In the genomic region with DNA sequence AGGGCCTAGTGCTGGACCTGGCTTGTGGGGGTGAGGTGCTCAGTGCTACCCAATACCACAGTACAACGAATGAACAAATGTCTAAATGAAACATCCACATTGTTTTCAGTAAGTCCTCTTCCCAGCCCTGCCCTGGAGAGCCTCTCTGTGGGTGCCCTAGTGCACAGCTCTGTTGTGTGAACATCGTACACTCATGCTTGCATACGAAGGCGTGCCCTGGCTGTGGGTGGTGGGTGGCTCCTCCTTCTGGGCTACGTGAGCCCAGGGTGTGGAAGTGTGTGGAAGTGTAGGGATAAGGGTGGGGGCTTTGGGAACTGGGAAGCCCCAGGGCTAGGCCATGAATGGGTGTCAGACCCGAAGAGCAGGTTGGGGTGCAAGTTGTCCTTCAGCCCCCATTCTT, we compare ENCODE assay signal across 8 cellular contexts. TPM values are rescaled to one million over a fixed set of nuclear protein-coding genes. Genes with fewer than 3 reads are reported as not detected.
DNase-seq lines count a peak whose midpoint lies in the region; ATAC-seq and TF ChIP-seq lines count a peak whose summit lies in the region.

No MANE protein-coding gene starts in this region.

- no peaks in the 10 kb centered on the region for H3K27me3 Mint-ChIP-seq in activated CD8-positive, alpha-beta T cell treated with anti-CD3 and anti-CD28 coated beads, Interleukin-2, amount 10 ng/mL, durations not matched to agents 7 days and 5 days (ENCODE audit: low read depth)
- peaks cover 0 to 2% (median 0%) of the 10 kb centered on the region in 3 donors for H3K27me3 Mint-ChIP-seq in immature natural killer cell (ENCODE audit: low read depth in 3 of 3)
- no peaks in the 10 kb centered on the region for H3K27me3 Mint-ChIP-seq in stimulated activated memory B cell treated with anti-CD40 and anti-IgM and Interleukin-4, amounts not matched to agents 10 μg/mL and 1 μg/mL and 100 μg/mL, for 72 hours

- no peak overlapping the region for H3K9ac ChIP-seq in SK-N-SH

- TF ChIP-seq RAD21 in SK-N-SH (IDR thresholded peaks at IDR 0.05; ENCODE audit: low read length), result no peak

- H3K9me2 ChIP-seq in SK-N-SH, result no peaks in the 10 kb centered on the region

- H3K4me3 ChIP-seq in SK-N-SH (ENCODE audit: low read depth in 2 of 2, low read length in 1 of 2), result no peak overlapping the region

- H3K4me1 Mint-ChIP-seq in activated CD8-positive, alpha-beta T cell treated with anti-CD3 and anti-CD28 coated beads, Interleukin-2, amount 10 ng/mL, durations not matched to agents 7 days and 5 days (ENCODE audit: low read depth), result peaks cover 30% of the 10 kb centered on the region
- H3K4me1 Mint-ChIP-seq in immature natural killer cell, result peaks cover 5 to 14% of the 10 kb centered on the region in 2 donors
- H3K4me1 Mint-ChIP-seq in stimulated activated memory B cell treated with anti-CD40 and anti-IgM and Interleukin-4, amounts not matched to agents 10 μg/mL and 1 μg/mL and 100 μg/mL, for 72 hours, result peaks cover 7% of the 10 kb centered on the region

- H3K4me2 ChIP-seq in SK-N-SH, result no peak overlapping the region

- CTCF ChIA-PET in activated CD8-positive, alpha-beta T cell treated with anti-CD3 and anti-CD28 coated beads, Interleukin-2, amount 10 ng/mL, durations not matched to agents 7 days and 5 days (lab: Charles Lee), result interaction anchor here (1.4 to 2.0 kb wide), 2 partner anchors 28 to 100 kb away, joined by 5 to 8 read pairs; a partner anchor contains a TSS
- CTCF ChIA-PET in GM10248 (lab: Yijun Ruan, JAX), result interaction anchor here (1.6 to 5.3 kb wide), 3 partner anchors 14 to 156 kb away, joined by 4 to 46 read pairs (median 6); no protein-coding TSS in a partner anchor
- CTCF ChIA-PET in SK-N-SH (lab: Yijun Ruan, JAX), result interaction anchor here (1.3 to 1.4 kb wide), 3 partner anchors 10 to 25 kb away, joined by 3 to 4 read pairs (median 3); no protein-coding TSS in a partner anchor

- peak overlapping the region; percentile 80 for H3K27ac Mint-ChIP-seq in activated CD8-positive, alpha-beta T cell treated with anti-CD3 and anti-CD28 coated beads, Interleukin-2, amount 10 ng/mL, durations not matched to agents 7 days and 5 days
- H3K27ac Mint-ChIP-seq in immature natural killer cell, result peak overlapping the region; percentile 76 to 93 (median 89)
- peak overlapping the region; percentile 91 for H3K27ac Mint-ChIP-seq in stimulated activated memory B cell treated with anti-CD40 and anti-IgM and Interleukin-4, amounts not matched to agents 10 μg/mL and 1 μg/mL and 100 μg/mL, for 72 hours

- WGBS in SK-N-SH (ENCODE audit: low lambda C conversion rate), result 75% methylated on average over 6 of the region's 6 CpGs

- peak overlapping the region; percentile 86 for H3K4me3 Mint-ChIP-seq in activated CD8-positive, alpha-beta T cell treated with anti-CD3 and anti-CD28 coated beads, Interleukin-2, amount 10 ng/mL, durations not matched to agents 7 days and 5 days
- H3K4me3 Mint-ChIP-seq in immature natural killer cell, result peak overlapping the region in 4 of 5 donors; percentile 81 to 88 (median 83)
- peak overlapping the region; percentile 93 for H3K4me3 Mint-ChIP-seq in stimulated activated memory B cell treated with anti-CD40 and anti-IgM and Interleukin-4, amounts not matched to agents 10 μg/mL and 1 μg/mL and 100 μg/mL, for 72 hours

- H3K36me3 ChIP-seq in SK-N-SH (replicated peaks in 1 of 2; ENCODE audit: control insufficient read depth in 1 of 2, insufficient read depth in 2 of 2, low read length in 1 of 2), result no peaks in the 10 kb centered on the region

- H2AFZ ChIP-seq in SK-N-SH (ENCODE audit: low read depth), result no peak overlapping the region

- no peaks in the 10 kb centered on the region for H3K9me3 ChIP-seq in SK-N-SH

- no peak for TF ChIP-seq EP300 in SK-N-SH (IDR thresholded peaks at IDR 0.05; ENCODE audit: borderline replicate concordance in 1 of 2, low read depth in 1 of 2, low read length in 1 of 2)

- peaks cover 5 to 8% of the 10 kb centered on the region in 2 experiments; a peak in 2 of 4 replicates for H3K4me1 ChIP-seq in SK-N-SH (ENCODE audit: control insufficient read depth in 1 of 2, insufficient read depth in 2 of 2, low read depth in 1 of 2, low read length in 1 of 2)

- peaks cover 12% of the 10 kb centered on the region for H3F3A ChIP-seq in SK-N-SH (replicated peaks; ENCODE audit: insufficient read depth)

- H3K27ac ChIP-seq in SK-N-SH (ENCODE audit: low read depth in 2 of 2, low read length in 1 of 2), result no peak overlapping the region

- ATAC-seq in activated CD8-positive, alpha-beta T cell treated with anti-CD3 and anti-CD28 coated beads, Interleukin-2, amount 10 ng/mL, durations not matched to agents 7 days and 5 days, result no peak
- no peak for ATAC-seq in stimulated activated memory B cell treated with anti-CD40 and anti-IgM and Interleukin-4, amounts not matched to agents 10 μg/mL and 1 μg/mL and 100 μg/mL, for 72 hours

- H3K79me2 ChIP-seq in SK-N-SH (ENCODE audit: insufficient read depth), result no peaks in the 10 kb centered on the region

- no peaks in the 10 kb centered on the region for H3K9me3 Mint-ChIP-seq in activated CD8-positive, alpha-beta T cell treated with anti-CD3 and anti-CD28 coated beads, Interleukin-2, amount 10 ng/mL, durations not matched to agents 7 days and 5 days (ENCODE audit: insufficient read depth)
- no peaks in the 10 kb centered on the region for H3K9me3 Mint-ChIP-seq in immature natural killer cell
- H3K9me3 Mint-ChIP-seq in stimulated activated memory B cell treated with anti-CD40 and anti-IgM and Interleukin-4, amounts not matched to agents 10 μg/mL and 1 μg/mL and 100 μg/mL, for 72 hours, result no peaks in the 10 kb centered on the region

- TF ChIP-seq CTCF in GM10248 (IDR thresholded peaks at IDR 0.05; ENCODE audit: control extremely low read depth, extremely low read depth, low read depth, missing control alignments), result no peak
- no peak for TF ChIP-seq CTCF in SK-N-SH (IDR thresholded peaks at IDR 0.05)

- no peaks in the 10 kb centered on the region for H4K20me1 ChIP-seq in SK-N-SH (ENCODE audit: insufficient read depth)

- no peaks in the 10 kb centered on the region for H3K36me3 Mint-ChIP-seq in activated CD8-positive, alpha-beta T cell treated with anti-CD3 and anti-CD28 coated beads, Interleukin-2, amount 10 ng/mL, durations not matched to agents 7 days and 5 days (ENCODE audit: low read depth)
- no peaks in the 10 kb centered on the region for H3K36me3 Mint-ChIP-seq in immature natural killer cell
- no peaks in the 10 kb centered on the region for H3K36me3 Mint-ChIP-seq in stimulated activated memory B cell treated with anti-CD40 and anti-IgM and Interleukin-4, amounts not matched to agents 10 μg/mL and 1 μg/mL and 100 μg/mL, for 72 hours

- H3K27me3 ChIP-seq in SK-N-SH (ENCODE audit: insufficient read depth), result no peaks in the 10 kb centered on the region

- DNase-seq in activated CD4-positive, alpha-beta T cell treated with anti-CD3 and anti-CD28 coated beads for 48 hours, result peak; percentile 25
- no peak for DNase-seq in activated CD4-positive, alpha-beta T cell treated with anti-CD3 and anti-CD28 coated beads, Interleukin-2, amount 50 U/mL, for 48 hours
- no peak for DNase-seq in activated CD8-positive, alpha-beta T cell treated with anti-CD3 and anti-CD28 coated beads, Interleukin-2, amount 10 ng/mL, durations not matched to agents 7 days and 5 days
- DNase-seq in immature natural killer cell, result no peak
- no peak for DNase-seq in GM10248 (ENCODE audit: extremely low spot score)
- no peak for DNase-seq in NCI-H2171 treated with DMSO at 0.1 percent for 48 hours (lab: John Stamatoyannopoulos, UW)
- DNase-seq in SK-N-SH, result no peak

- POLR2A ChIA-PET in activated CD8-positive, alpha-beta T cell treated with anti-CD3 and anti-CD28 coated beads, Interleukin-2, amount 10 ng/mL, durations not matched to agents 7 days and 5 days (lab: Charles Lee), result interaction anchor here (1.4 kb wide), 1 partner anchor 73 kb away, joined by 6 read pairs; no protein-coding TSS in a partner anchor
- POLR2A ChIA-PET in GM10248 (lab: Yijun Ruan, JAX) (no interaction called here), SK-N-SH (lab: Yijun Ruan, JAX) (no interaction called here)

TF ChIP-seq in SK-N-SH, 30 proteins besides CTCF, POLR2A, EP300 and RAD21 (continues in another document):
- TF ChIP-seq EZH2phosphoT487 (IDR thresholded peaks at IDR 0.05; ENCODE audit: borderline replicate concordance, low read depth) (no peak), FOXJ3 (CRISPR knock-in tag; IDR thresholded peaks at IDR 0.05) (no peak), YY1 (IDR thresholded peaks at IDR 0.05; ENCODE audit: low read depth) (no peak)

RNA-seq across cellular contexts. Expression of a gene that starts 0.6 kb away (rescaled TPM):
- total RNA-seq in activated CD8-positive, alpha-beta T cell treated with anti-CD3 and anti-CD28 coated beads, Interleukin-2, amount 10 ng/mL, durations not matched to agents 7 days and 5 days, result 10 to 100 TPM; 24.6 to 24.8 TPM
- polyA plus RNA-seq in immature natural killer cell (10 to 100 TPM; 10.7 to 20.9 (median 11.0) TPM), SK-N-SH (2012; rRNA removed) (13.7 and 13.8 TPM in 2 replicates)
- 4.3 and 8.4 TPM in 2 replicates for polyA plus RNA-seq in SK-N-SH (2012; cell fraction: cytosol; rRNA removed)
- polyA plus RNA-seq in SK-N-SH (2012; cell fraction: nucleus; rRNA removed), result 18.5 and 18.6 TPM in 2 replicates

RNA-seq across cellular contexts. Expression of a gene that starts 17.3 kb away (rescaled TPM):
- under 1 TPM; 0.18 to 0.63 TPM for total RNA-seq in activated CD8-positive, alpha-beta T cell treated with anti-CD3 and anti-CD28 coated beads, Interleukin-2, amount 10 ng/mL, durations not matched to agents 7 days and 5 days
- polyA plus RNA-seq in immature natural killer cell, result under 1 TPM in 1 of 3 donors, not detected in 2; 0.24 TPM
- polyA plus RNA-seq in SK-N-SH (2012; rRNA removed), result not detected in 2 replicates
- not detected in 2 replicates for polyA plus RNA-seq in SK-N-SH (2012; cell fraction: cytosol; rRNA removed)
- polyA plus RNA-seq in SK-N-SH (2012; cell fraction: nucleus; rRNA removed), result 0.05 and 0.17 TPM in 2 replicates

RNA-seq across cellular contexts. Expression of a gene that starts 19.1 kb away (rescaled TPM):
- under 1 TPM in 1 of 2 experiments, not detected in 1; 0.18 TPM for total RNA-seq in activated CD8-positive, alpha-beta T cell treated with anti-CD3 and anti-CD28 coated beads, Interleukin-2, amount 10 ng/mL, durations not matched to agents 7 days and 5 days
- polyA plus RNA-seq in immature natural killer cell (not detected), SK-N-SH (2012; rRNA removed) (0.50 and 0.72 TPM in 2 replicates)
- polyA plus RNA-seq in SK-N-SH (2012; cell fraction: cytosol; rRNA removed), result 0.27 and 0.38 TPM in 2 replicates
- polyA plus RNA-seq in SK-N-SH (2012; cell fraction: nucleus; rRNA removed), result 2.5 and 3.0 TPM in 2 replicates

RNA-seq across cellular contexts. Expression of a gene that starts 38.2 kb away (rescaled TPM):
- 10 to 100 TPM; 43.6 to 43.7 TPM for total RNA-seq in activated CD8-positive, alpha-beta T cell treated with anti-CD3 and anti-CD28 coated beads, Interleukin-2, amount 10 ng/mL, durations not matched to agents 7 days and 5 days
- polyA plus RNA-seq in immature natural killer cell (1 to 10 TPM; 1.1 to 9.6 (median 5.0) TPM), SK-N-SH (2012; rRNA removed) (9.5 and 10.4 TPM in 2 replicates)
- 9.7 and 11.1 TPM in 2 replicates for polyA plus RNA-seq in SK-N-SH (2012; cell fraction: cytosol; rRNA removed)
- polyA plus RNA-seq in SK-N-SH (2012; cell fraction: nucleus; rRNA removed), result 11.5 and 17.0 TPM in 2 replicates

RNA-seq across cellular contexts. Expression of a gene that starts 46.6 kb away (rescaled TPM):
- total RNA-seq in activated CD8-positive, alpha-beta T cell treated with anti-CD3 and anti-CD28 coated beads, Interleukin-2, amount 10 ng/mL, durations not matched to agents 7 days and 5 days, result 10 to 100 TPM; 36.1 to 40.9 TPM
- 10 to 100 TPM in 2 of 3 donors, 1 to 10 TPM in 1; 9.2 to 18.6 (median 11.0) TPM for polyA plus RNA-seq in immature natural killer cell
- polyA plus RNA-seq in SK-N-SH (2012; rRNA removed), result 21.8 and 36.1 TPM in 2 replicates
- polyA plus RNA-seq in SK-N-SH (2012; cell fraction: cytosol; rRNA removed), result 10.6 and 14.6 TPM in 2 replicates
- polyA plus RNA-seq in SK-N-SH (2012; cell fraction: nucleus; rRNA removed), result 113 and 143 TPM in 2 replicates
